Comparison of ENCODE assay signal across 1 cellular context in genomic region chr2:120764434-120764833, GRCh38.
TF ChIP-seq lines count a peak whose summit lies in the region.

No MANE protein-coding gene starts in this region.

TF ChIP-seq in H1, 55 proteins besides CTCF, POLR2A, EP300 and RAD21:
- TF ChIP-seq CBX5 (IDR thresholded peaks at IDR 0.05; ENCODE audit: low read depth, low read length): no peak
- no peak for TF ChIP-seq SP2 (IDR thresholded peaks at IDR 0.05; ENCODE audit: low read length)
- TF ChIP-seq EZH2 (IDR thresholded peaks at IDR 0.05; ENCODE audit: low read depth, low read length, severe bottlenecking): no peak
- TF ChIP-seq JUND (IDR thresholded peaks at IDR 0.05; ENCODE audit: low read length): no peak
- no peak for TF ChIP-seq TAF1 (IDR thresholded peaks at IDR 0.05; ENCODE audit: low read depth, low read length)
- TF ChIP-seq USF2 (IDR thresholded peaks at IDR 0.05; ENCODE audit: low read length): no peak
- no peak for TF ChIP-seq NRF1 (IDR thresholded peaks at IDR 0.05; ENCODE audit: low read depth, low read length)
- no peak for TF ChIP-seq SIRT6 (IDR thresholded peaks at IDR 0.05; ENCODE audit: low read length)
- no peak for TF ChIP-seq RBBP5 (IDR thresholded peaks at IDR 0.05; ENCODE audit: borderline replicate concordance, low read depth, low read length)
- no peak for TF ChIP-seq TCF12 (IDR thresholded peaks at IDR 0.05; ENCODE audit: low read depth, low read length)
- no peak for TF ChIP-seq GABPA (IDR thresholded peaks at IDR 0.05; ENCODE audit: borderline replicate concordance, insufficient read depth, low read length)
TF ChIP-seq in H1: peak in this region for 0.
